Comparison of ENCODE assay signal across 8 cellular contexts in genomic region chrX:153470411-153471363, GRCh38. TPM values are rescaled to one million over a fixed set of nuclear protein-coding genes. Genes with fewer than 3 reads are reported as not detected.
A peak's percentile ranks its signal among the peaks of the same experiment; 100 is the strongest.
DNase-seq lines count a peak whose midpoint lies in the region; ATAC-seq and TF ChIP-seq lines count a peak whose summit lies in the region.

HAUS7 (minus strand) TSS chrX:153470576; CDS start chrX:153470557, 19 bp downstream.

- H3K4me3 Mint-ChIP-seq in CD4-positive, CD25-positive, alpha-beta regulatory T cell: peak within 1 kb of the TSS; percentile 84 to 88 (median 86)

- no peaks in the 10 kb centered on the region for H3K9me3 ChIP-seq in CD4-positive, CD25-positive, alpha-beta regulatory T cell (ENCODE audit: control insufficient read depth in 2 of 2, low read length in 2 of 2)
- H3K9me3 ChIP-seq in right lobe of liver: no peaks in the 10 kb centered on the region

- H3K9me3 Mint-ChIP-seq in CD4-positive, CD25-positive, alpha-beta regulatory T cell: no peaks in the 10 kb centered on the region

- peaks cover 27% of the 10 kb centered on the region for H3K4me1 ChIP-seq in CD4-positive, CD25-positive, alpha-beta regulatory T cell (ENCODE audit: control insufficient read depth, insufficient read depth, low read length, poor library complexity, severe bottlenecking)
- no peaks in the 10 kb centered on the region for H3K4me1 ChIP-seq in right lobe of liver

- H3K27ac Mint-ChIP-seq in CD4-positive, CD25-positive, alpha-beta regulatory T cell: peak within 1 kb of the TSS in 2 of 3 donors; percentile 77 to 78

- H3K27ac ChIP-seq in CD4-positive, CD25-positive, alpha-beta regulatory T cell (ENCODE audit: insufficient read depth, low read length, poor library complexity, severe bottlenecking): peak within 1 kb of the TSS; percentile 67
- no peak within 1 kb of the TSS for H3K27ac ChIP-seq in right lobe of liver

- peak within 1 kb of the TSS; percentile 53 for H3K4me3 ChIP-seq in CD4-positive, CD25-positive, alpha-beta regulatory T cell (ENCODE audit: low read depth, low read length)
- H3K4me3 ChIP-seq in right lobe of liver: peak within 1 kb of the TSS; percentile 57 to 67 (median 65)

- H3K4me1 Mint-ChIP-seq in CD4-positive, CD25-positive, alpha-beta regulatory T cell: peaks cover 0 to 37% (median 5%) of the 10 kb centered on the region in 4 donors

- TF ChIP-seq POLR2A in right lobe of liver (IDR thresholded peaks at IDR 0.05): peak; percentile 27

- intact Hi-C loops in right lobe of liver (cut with DNase I): no loop called here

- H3K36me3 ChIP-seq in CD4-positive, CD25-positive, alpha-beta regulatory T cell (ENCODE audit: control insufficient read depth, insufficient read depth, low read length): no peaks in the 10 kb centered on the region
- no peaks in the 10 kb centered on the region for H3K36me3 ChIP-seq in right lobe of liver

- H3K27me3 Mint-ChIP-seq in CD4-positive, CD25-positive, alpha-beta regulatory T cell: no peaks in the 10 kb centered on the region

- WGBS in right lobe of liver (ENCODE audit: insufficient coverage, low coverage, low lambda C conversion rate, missing lambda C conversion rate): 36% methylated on average over 22 of the region's 70 CpGs

- ATAC-seq in CD4-positive, CD25-positive, alpha-beta regulatory T cell (ENCODE audit: low read depth in 2 of 2): peak; percentile 86 to 87
- ATAC-seq in GM19397 (IDR thresholded peaks at IDR 0.05; ENCODE audit: unreplicated experiment) (peak; percentile 80), HG03565 (IDR thresholded peaks at IDR 0.05; ENCODE audit: unreplicated experiment) (peak; percentile 82), right lobe of liver (peak; percentile 91 to 93 (median 92))

- DNase-seq in CD4-positive, CD25-positive, alpha-beta regulatory T cell: peak; percentile 81 to 93 (median 85)
- DNase-seq in NCI-H748 treated with DMSO at 0.1 percent for 48 hours (lab: John Stamatoyannopoulos, UW) (peak; percentile 86), dermis blood vessel endothelial cell (peak; percentile 93), right lobe of liver (peak; percentile 88 to 91 (median 89))
- peak; percentile 81 to 84 for DNase-seq in activated CD4-positive, alpha-beta T cell treated with anti-CD3 and anti-CD28 coated beads, Interleukin-2, amount 50 U/mL, for 4 hours
- peak; percentile 87 for DNase-seq in stimulated activated CD4-positive, alpha-beta T cell treated with anti-CD3 and anti-CD28 coated beads, Interleukin-4, amount 100 ng/mL, for 24 hours

- TF ChIP-seq CTCF in right lobe of liver (IDR thresholded peaks at IDR 0.05): peak; percentile 57 to 62 (median 58)

- no peaks in the 10 kb centered on the region for H3K27me3 ChIP-seq in CD4-positive, CD25-positive, alpha-beta regulatory T cell (ENCODE audit: control insufficient read depth, insufficient read depth, low read length)
- H3K27me3 ChIP-seq in right lobe of liver: no peaks in the 10 kb centered on the region

- no peaks in the 10 kb centered on the region for H3K36me3 Mint-ChIP-seq in CD4-positive, CD25-positive, alpha-beta regulatory T cell

RNA-seq across cellular contexts. Expression of gene HAUS7, which starts in this region (rescaled TPM):
- total RNA-seq in CD4-positive, CD25-positive, alpha-beta regulatory T cell: 43.1 TPM
- polyA plus RNA-seq in CD4-positive, CD25-positive, alpha-beta regulatory T cell: 10 to 100 TPM; 28.0 to 37.4 (median 33.4) TPM
- 14.5 and 21.5 TPM in 2 replicates for total RNA-seq in dermis blood vessel endothelial cell
- total RNA-seq in right lobe of liver: 10 to 100 TPM in 1 of 6 experiments, 1 to 10 TPM in 5; 5.6 to 14.9 (median 8.8) TPM
